In genomic region chr6:41901882-41902519, GRCh38 we compare ENCODE assay signal across 8 cellular contexts.
DNase-seq lines count a peak whose midpoint lies in the region; ATAC-seq and TF ChIP-seq lines count a peak whose summit lies in the region.

No MANE protein-coding gene starts in this region.

- TF ChIP-seq CTCF in LNCaP clone FGC (IDR thresholded peaks at IDR 0.05; ENCODE audit: control insufficient read depth, extremely low read depth, insufficient read depth) = peak; percentile 23; the same call in 1 of the 2 replicates

- no peak overlapping the region for H3K4me3 ChIP-seq in LNCaP clone FGC (ENCODE audit: low read depth, low read length)

- DNase-seq in CD1c-positive myeloid dendritic cell (ENCODE audit: extremely low spot score) = peak; percentile 65
- no peak for DNase-seq in LNCaP clone FGC (ENCODE audit: low read depth)
- DNase-seq in activated T-cell treated with anti-CD3 and anti-CD28 coated beads for 1 hour (ENCODE audit: low read depth) = peak; percentile 43
- DNase-seq in iPS-NIHi7 (ENCODE audit: extremely low spot score) = peak; percentile 58
- DNase-seq in stimulated activated naive CD8-positive, alpha-beta T cell treated with anti-CD3 and anti-CD28 coated beads, Interleukin-15, Interleukin-2, amounts not matched to agents 100 U/mL and 50 U/mL, for 24 hours = peak; percentile 52
- DNase-seq in NCI-H2107 (lab: John Stamatoyannopoulos, UW) = no peak
- DNase-seq in NCI-H1417 (lab: John Stamatoyannopoulos, UW) = no peak

- ATAC-seq in stimulated activated naive CD8-positive, alpha-beta T cell treated with anti-CD3 and anti-CD28 coated beads, Interleukin-15, Interleukin-2, amounts not matched to agents 100 U/mL and 50 U/mL, for 24 hours = no peak
- no peak for ATAC-seq in GM19397 (IDR thresholded peaks at IDR 0.05; ENCODE audit: unreplicated experiment)

Comparison
In these comparisons a context has a peak if more than half of its experiments do, and no peak if none do; other contexts are left out.
1. DNase-seq: peak in CD1c-positive myeloid dendritic cell (single experiment), activated T-cell treated with anti-CD3 and anti-CD28 coated beads for 1 hour (single experiment), iPS-NIHi7 (single experiment) and stimulated activated naive CD8-positive, alpha-beta T cell treated with anti-CD3 and anti-CD28 coated beads, Interleukin-15, Interleukin-2, amounts not matched to agents 100 U/mL and 50 U/mL, for 24 hours (single experiment); none in LNCaP clone FGC (single experiment), NCI-H2107 (single experiment) and NCI-H1417 (0 of 3).